Comparison of ENCODE assay signal across 8 cellular contexts in the genomic region with DNA sequence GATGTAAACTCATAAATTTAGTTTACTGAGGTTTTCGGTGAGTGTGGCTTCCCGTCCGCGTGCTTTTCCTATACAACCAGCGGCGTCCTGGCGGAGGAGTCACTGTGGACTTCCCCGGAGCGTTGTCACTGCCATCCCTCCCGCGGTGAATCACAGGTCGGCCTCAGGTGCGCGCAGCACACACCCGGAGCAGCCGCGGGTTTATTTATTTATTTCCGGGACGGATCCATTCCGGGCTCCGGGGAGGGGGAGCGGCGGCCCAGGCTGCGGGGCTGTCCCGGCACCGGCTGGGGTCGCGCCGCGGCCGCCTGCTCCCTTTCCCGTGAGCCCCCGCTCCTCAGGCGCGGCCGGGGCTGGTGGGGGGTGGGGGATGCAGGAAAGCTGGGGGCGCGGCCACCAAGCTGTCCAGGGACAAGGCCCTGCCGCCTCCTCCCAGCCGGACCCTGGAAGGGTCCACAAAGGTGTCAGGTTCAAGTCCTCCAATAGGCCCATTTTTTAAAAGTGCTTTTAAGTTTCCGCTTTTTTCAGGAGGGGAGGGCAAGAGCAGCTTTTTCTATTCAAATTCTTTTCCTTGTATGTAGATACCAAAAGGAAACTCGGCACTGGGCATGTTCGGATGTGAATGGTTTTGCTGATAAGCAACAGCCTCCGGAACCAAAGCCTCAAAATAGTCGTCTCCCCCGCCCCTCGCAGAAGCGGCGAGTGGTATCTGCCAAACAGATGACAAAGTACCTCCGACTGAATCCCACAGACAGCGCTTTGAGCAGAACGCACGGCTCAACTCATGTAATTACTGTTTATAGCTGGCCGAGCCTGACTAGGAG.
DNase-seq lines count a peak whose midpoint lies in the region; ATAC-seq and TF ChIP-seq lines count a peak whose summit lies in the region.

No MANE protein-coding gene starts in this region.

- H3K4me2 ChIP-seq in neural cell (ENCODE audit: low read length) = peak overlapping the region; percentile 61

- no peaks in the 10 kb centered on the region for H3K9me2 ChIP-seq in neural cell (ENCODE audit: insufficient read depth, low read length)

- peak; percentile 34 for TF ChIP-seq RAD21 in neural cell (conservative IDR thresholded peaks at IDR 0.05)

- TF ChIP-seq CTCF in BE2C (IDR thresholded peaks at IDR 0.05; ENCODE audit: low read depth, low read length) = no peak
- TF ChIP-seq CTCF in foreskin keratinocyte (conservative IDR thresholded peaks at IDR 0.05) = no peak
- TF ChIP-seq CTCF in neural cell (IDR thresholded peaks at IDR 0.05; ENCODE audit: poor library complexity, severe bottlenecking) = no peak

- H3K27ac ChIP-seq in foreskin keratinocyte (peak overlapping the region; percentile 95), neural cell (ENCODE audit: low read length) (no peak overlapping the region)

- H3K36me3 ChIP-seq in BE2C (no peaks in the 10 kb centered on the region), neural cell (ENCODE audit: insufficient read depth, low read length) (no peaks in the 10 kb centered on the region)

- H3K27me3 ChIP-seq in BE2C (no peaks in the 10 kb centered on the region), foreskin keratinocyte (no peaks in the 10 kb centered on the region), neural cell (ENCODE audit: insufficient read depth, low read depth, low read length) (peaks cover 3% of the 10 kb centered on the region)

- H3K79me2 ChIP-seq in neural cell (replicated peaks; ENCODE audit: insufficient read depth, low read length) = no peaks in the 10 kb centered on the region

- H3K4me1 ChIP-seq in BE2C = peaks cover 8% of the 10 kb centered on the region
- peaks cover 17% of the 10 kb centered on the region for H3K4me1 ChIP-seq in foreskin keratinocyte

- peak overlapping the region; percentile 64 for H3K9ac ChIP-seq in neural cell (ENCODE audit: low read length)

- H3F3A ChIP-seq in neural cell (ENCODE audit: insufficient read depth, low read length, poor library complexity, severe bottlenecking) = no peaks in the 10 kb centered on the region

- H3K4me3 ChIP-seq in BE2C (ENCODE audit: low read depth, low read length) = peak overlapping the region; percentile 73
- peak overlapping the region; percentile 73 for H3K4me3 ChIP-seq in neural cell (ENCODE audit: low read length)

- DNase-seq in BE2C (peak; percentile 84), LHCN-M2 (ENCODE audit: low read depth) (peak; percentile 91), SHP77 treated with DMSO at 0.1 percent for 48 hours (lab: John Stamatoyannopoulos, UW) (peak; percentile 53), foreskin keratinocyte (peak; percentile 97)
- peak; percentile 76 for DNase-seq in activated gamma-delta T cell treated with anti-CD3 and anti-CD28 coated beads, Interleukin-2, amount 50 U/mL, for 16 hours (ENCODE audit: low read depth)
- peak; percentile 89 for DNase-seq in stimulated activated naive CD4-positive, alpha-beta T cell treated with Interleukin-2 at 50 U/mL for 16 hours (lab: John Stamatoyannopoulos, UW)

- no peaks in the 10 kb centered on the region for H3K9me3 ChIP-seq in BE2C
- no peaks in the 10 kb centered on the region for H3K9me3 ChIP-seq in neural cell (ENCODE audit: low read length)

- H4K20me1 ChIP-seq in neural cell (ENCODE audit: insufficient read depth) = no peaks in the 10 kb centered on the region

- ATAC-seq in GM21390 (IDR thresholded peaks at IDR 0.05; ENCODE audit: unreplicated experiment) = peak; percentile 55
- ATAC-seq in foreskin keratinocyte = peak; percentile 88

- no peak for TF ChIP-seq EP300 in neural cell (conservative IDR thresholded peaks at IDR 0.05; ENCODE audit: poor library complexity, severe bottlenecking)

- H2AFZ ChIP-seq in neural cell (ENCODE audit: low read depth, low read length) = no peak overlapping the region

TF ChIP-seq in neural cell, 6 proteins besides CTCF, POLR2A, EP300 and RAD21:
- TF ChIP-seq SMC3 (conservative IDR thresholded peaks at IDR 0.05; ENCODE audit: poor library complexity) = no peak
- TF ChIP-seq POLR2AphosphoS5 (IDR thresholded peaks at IDR 0.05) = peak; percentile 27
- TF ChIP-seq MXI1 (conservative IDR thresholded peaks at IDR 0.05; ENCODE audit: poor library complexity, severe bottlenecking) = no peak
- TF ChIP-seq, protein P1, sequence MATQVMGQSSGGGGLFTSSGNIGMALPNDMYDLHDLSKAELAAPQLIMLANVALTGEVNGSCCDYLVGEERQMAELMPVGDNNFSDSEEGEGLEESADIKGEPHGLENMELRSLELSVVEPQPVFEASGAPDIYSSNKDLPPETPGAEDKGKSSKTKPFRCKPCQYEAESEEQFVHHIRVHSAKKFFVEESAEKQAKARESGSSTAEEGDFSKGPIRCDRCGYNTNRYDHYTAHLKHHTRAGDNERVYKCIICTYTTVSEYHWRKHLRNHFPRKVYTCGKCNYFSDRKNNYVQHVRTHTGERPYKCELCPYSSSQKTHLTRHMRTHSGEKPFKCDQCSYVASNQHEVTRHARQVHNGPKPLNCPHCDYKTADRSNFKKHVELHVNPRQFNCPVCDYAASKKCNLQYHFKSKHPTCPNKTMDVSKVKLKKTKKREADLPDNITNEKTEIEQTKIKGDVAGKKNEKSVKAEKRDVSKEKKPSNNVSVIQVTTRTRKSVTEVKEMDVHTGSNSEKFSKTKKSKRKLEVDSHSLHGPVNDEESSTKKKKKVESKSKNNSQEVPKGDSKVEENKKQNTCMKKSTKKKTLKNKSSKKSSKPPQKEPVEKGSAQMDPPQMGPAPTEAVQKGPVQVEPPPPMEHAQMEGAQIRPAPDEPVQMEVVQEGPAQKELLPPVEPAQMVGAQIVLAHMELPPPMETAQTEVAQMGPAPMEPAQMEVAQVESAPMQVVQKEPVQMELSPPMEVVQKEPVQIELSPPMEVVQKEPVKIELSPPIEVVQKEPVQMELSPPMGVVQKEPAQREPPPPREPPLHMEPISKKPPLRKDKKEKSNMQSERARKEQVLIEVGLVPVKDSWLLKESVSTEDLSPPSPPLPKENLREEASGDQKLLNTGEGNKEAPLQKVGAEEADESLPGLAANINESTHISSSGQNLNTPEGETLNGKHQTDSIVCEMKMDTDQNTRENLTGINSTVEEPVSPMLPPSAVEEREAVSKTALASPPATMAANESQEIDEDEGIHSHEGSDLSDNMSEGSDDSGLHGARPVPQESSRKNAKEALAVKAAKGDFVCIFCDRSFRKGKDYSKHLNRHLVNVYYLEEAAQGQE (IDR thresholded peaks at IDR 0.05; ENCODE audit: borderline replicate concordance) = no peak
